In genomic region chr2:134245340-134245984, GRCh38 we compare ENCODE assay signal across 8 cellular contexts.
DNase-seq lines count a peak whose midpoint lies in the region; ATAC-seq lines count a peak whose summit lies in the region.

No MANE protein-coding gene starts in this region.

- H3K4me3 Mint-ChIP-seq in effector memory CD8-positive, alpha-beta T cell: peak overlapping the region; percentile 44 to 54

- ATAC-seq in effector memory CD8-positive, alpha-beta T cell (replicated peaks): peak; percentile 71
- ATAC-seq in GM21515 (IDR thresholded peaks at IDR 0.05; ENCODE audit: unreplicated experiment): no peak

- no peaks in the 10 kb centered on the region for H3K9me3 Mint-ChIP-seq in effector memory CD8-positive, alpha-beta T cell

- no peaks in the 10 kb centered on the region for H3K27me3 Mint-ChIP-seq in effector memory CD8-positive, alpha-beta T cell

- H3K36me3 ChIP-seq in BLaER1 treated with 17β-estradiol and CSF1 and Interleukin-3, amounts not matched to agents 10 nM and 100 nM: peaks cover 0 to 17% (median 0%) of the 10 kb centered on the region in 11 experiments; a peak in 3 of 22 replicates

- H3K4me3 ChIP-seq in BLaER1 treated with 17β-estradiol and CSF1 and Interleukin-3, amounts not matched to agents 10 nM and 100 nM: peak overlapping the region in 7 of 10 experiments; percentile 9 to 44 (median 23); a peak in 4 of 20 replicates

- H3K27ac Mint-ChIP-seq in effector memory CD8-positive, alpha-beta T cell: peak overlapping the region; percentile 38 to 78

- H4K20me1 ChIP-seq in BLaER1 treated with 17β-estradiol and CSF1 and Interleukin-3, amounts not matched to agents 10 nM and 100 nM: peaks cover 0 to 85% (median 23%) of the 10 kb centered on the region in 11 experiments; a peak in 14 of 22 replicates

- no peaks in the 10 kb centered on the region for H3K9me3 ChIP-seq in BLaER1 treated with 17β-estradiol and CSF1 and Interleukin-3, amounts not matched to agents 10 nM and 100 nM (replicated peaks in 1 of 11)

- H3K4me2 ChIP-seq in BLaER1 treated with 17β-estradiol and CSF1 and Interleukin-3, amounts not matched to agents 10 nM and 100 nM: peak overlapping the region; percentile 78 to 93 (median 84)

- H3K27me3 ChIP-seq in BLaER1 treated with 17β-estradiol and CSF1 and Interleukin-3, amounts not matched to agents 10 nM and 100 nM: no peaks in the 10 kb centered on the region

- peaks cover 52 to 74% of the 10 kb centered on the region in 2 donors for H3K4me1 Mint-ChIP-seq in effector memory CD8-positive, alpha-beta T cell (ENCODE audit: low read depth in 2 of 2)

- peak overlapping the region; percentile 3 to 68 (median 53); a peak in 17 of 22 replicates for H3K9ac ChIP-seq in BLaER1 treated with 17β-estradiol and CSF1 and Interleukin-3, amounts not matched to agents 10 nM and 100 nM

- peak overlapping the region; percentile 11 to 69 (median 56); a peak in 19 of 22 replicates for H3K27ac ChIP-seq in BLaER1 treated with 17β-estradiol and CSF1 and Interleukin-3, amounts not matched to agents 10 nM and 100 nM

- peaks cover 78 to 100% (median 98%) of the 10 kb centered on the region in 10 experiments for H3K4me1 ChIP-seq in BLaER1 treated with 17β-estradiol and CSF1 and Interleukin-3, amounts not matched to agents 10 nM and 100 nM

- DNase-seq in HK-2 (ENCODE audit: unreplicated experiment) (peak; percentile 62), NCI-H82 treated with DMSO at 0.1 percent for 48 hours (lab: John Stamatoyannopoulos, UW; ENCODE audit: unreplicated experiment) (peak; percentile 51), midbrain (lab: John Stamatoyannopoulos, UW) (peak; percentile 81)
- DNase-seq in activated CD8-positive, alpha-beta memory T cell treated with anti-CD3 and anti-CD28 coated beads for 24 hours: peak; percentile 87
- DNase-seq in effector memory CD8-positive, alpha-beta T cell: peak; percentile 77 to 83 (median 80)
- DNase-seq in stimulated activated CD8-positive, alpha-beta memory T cell treated with anti-CD3 and anti-CD28 coated beads, Interleukin-4, amount 100 ng/mL, for 24 hours (ENCODE audit: low read depth): peak; percentile 64

- no peaks in the 10 kb centered on the region for H3K36me3 Mint-ChIP-seq in effector memory CD8-positive, alpha-beta T cell (ENCODE audit: insufficient read depth)
